In genomic region chr10:33773895-33774480, GRCh38 we compare ENCODE assay signal across 22 cellular contexts.
"Had no signal": no experiment of that assay in that cellular context is flagged by ENCODE, and none has a peak within 500 bp of the region (broad histone marks: within the 10 kb centered on the region; RNA-seq: fewer than 3 reads in every experiment).

No MANE protein-coding gene starts in this region.

- DNase-seq: activated CD4-positive, alpha-beta T cell treated with anti-CD3 and anti-CD28 coated beads, Interleukin-2, amount 10 ng/mL, durations not matched to agents 24 days and 14 days; activated CD4-positive, CD25-positive, alpha-beta regulatory T cell; activated CD8-positive, alpha-beta T cell treated with anti-CD3 and anti-CD28 coated beads, Interleukin-2, amount 10 ng/mL, durations not matched to agents 7 days and 5 days; activated naive CD4-positive, alpha-beta T cell treated with anti-CD3 and anti-CD28 coated beads, Interleukin-2, amount 10 ng/mL, durations not matched to agents 7 days and 5 days; activated naive CD8-positive, alpha-beta T cell treated with anti-CD3 and anti-CD28 coated beads, Interleukin-2, amount 50 U/mL, for 24 hours; activated T-cell treated with anti-CD3 and anti-CD28 coated beads, Interleukin-2, amount 50 U/mL, for 24 hours; aorta; brain microvascular endothelial cell; central memory CD4-positive, alpha-beta T cell; colonic mucosa; erythroblast; heart left ventricle; left cardiac atrium; lower lobe of right lung; naive thymus-derived CD8-positive, alpha-beta T cell; retina; stimulated activated CD4-positive, alpha-beta T cell treated with anti-CD3 and anti-CD28 coated beads, Interleukin-2, amount 100 ng/mL, for 24 hours; stimulated activated naive CD8-positive, alpha-beta T cell treated with anti-CD3 and anti-CD28 coated beads, Interleukin-15, Interleukin-2, amounts not matched to agents 100 U/mL and 50 U/mL, for 24 hours; trophoblast cell had no signal

- H3K36me3 ChIP-seq: brain microvascular endothelial cell, colonic mucosa, heart left ventricle, lower lobe of right lung, suprapubic skin had no signal

- H3K27ac ChIP-seq: brain microvascular endothelial cell, colonic mucosa, lower lobe of right lung, suprapubic skin had no signal

- H3K9me3 ChIP-seq: colonic mucosa, heart left ventricle, lower lobe of right lung, suprapubic skin had no signal

- ATAC-seq: activated CD8-positive, alpha-beta T cell treated with anti-CD3 and anti-CD28 coated beads, Interleukin-2, amount 10 ng/mL, durations not matched to agents 7 days and 5 days; activated naive CD8-positive, alpha-beta T cell treated with anti-CD3 and anti-CD28 coated beads, Interleukin-2, amount 50 U/mL, for 24 hours; naive thymus-derived CD8-positive, alpha-beta T cell; stimulated activated naive CD8-positive, alpha-beta T cell treated with anti-CD3 and anti-CD28 coated beads, Interleukin-15, Interleukin-2, amounts not matched to agents 100 U/mL and 50 U/mL, for 24 hours had no signal

- H3K4me3 ChIP-seq: colonic mucosa, lower lobe of right lung, suprapubic skin had no signal

- FAIRE-seq: frontal cortex, islet of Langerhans had no signal

- H3K27me3 ChIP-seq: brain microvascular endothelial cell, colonic mucosa, heart left ventricle, suprapubic skin had no signal

- H3K4me1 ChIP-seq: colonic mucosa had no signal
